In the genomic region with DNA sequence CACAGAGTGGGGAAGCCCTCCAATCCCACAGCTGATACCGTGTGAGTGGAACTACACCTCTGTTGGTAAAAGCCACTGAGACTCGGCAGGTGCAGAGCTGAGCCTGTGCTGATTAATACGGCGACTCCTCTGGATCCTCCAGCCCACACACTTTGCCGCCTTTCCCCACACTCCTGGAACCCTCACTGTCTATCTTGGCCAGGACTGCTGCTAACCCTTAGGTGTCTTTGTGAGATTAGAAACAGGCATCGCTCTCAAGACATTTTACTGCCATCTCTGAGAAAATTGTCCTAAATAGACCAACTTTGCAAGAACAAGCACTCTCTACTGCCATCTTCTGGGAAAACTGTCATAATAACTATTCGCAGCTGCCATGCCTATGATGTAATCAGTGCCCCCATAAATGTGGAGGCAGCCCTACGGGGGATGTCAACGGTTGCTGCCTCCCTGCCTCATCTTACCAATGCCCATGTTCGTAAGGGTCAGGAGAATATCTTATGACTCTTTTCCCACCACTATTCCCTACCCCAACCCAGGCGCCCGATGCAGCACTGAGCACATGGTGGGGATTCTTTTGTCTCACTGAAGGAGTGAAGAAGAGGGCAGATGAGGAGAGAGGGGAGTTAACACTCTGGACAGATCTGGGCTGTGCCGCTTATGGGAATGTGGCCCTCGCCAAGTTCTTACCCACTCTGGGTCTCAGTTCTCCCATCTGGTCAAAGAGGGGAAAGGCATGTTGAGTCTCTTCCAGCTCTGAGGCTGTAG, we compare ENCODE assay signal across 8 cellular contexts. TPM values are rescaled to one million over a fixed set of nuclear protein-coding genes. Genes with fewer than 3 reads are reported as not detected.
DNase-seq lines count a peak whose midpoint lies in the region; ATAC-seq and TF ChIP-seq lines count a peak whose summit lies in the region.

No MANE protein-coding gene starts in this region.

- peak overlapping the region in 29 of 59 donors; percentile 2 to 75 (median 47) for H3K27ac ChIP-seq in dorsolateral prefrontal cortex

- H3K27me3 ChIP-seq in Loucy (ENCODE audit: insufficient read depth, low read length, poor library complexity, severe bottlenecking): no peaks in the 10 kb centered on the region
- H3K27me3 ChIP-seq in dorsolateral prefrontal cortex: peaks cover 0 to 7% (median 0%) of the 10 kb centered on the region in 45 donors

- H3K9me3 ChIP-seq in Loucy (ENCODE audit: insufficient read depth, low read depth, low read length): no peaks in the 10 kb centered on the region

- DNase-seq in ELR (ENCODE audit: low read depth): peak; percentile 73
- peak; percentile 76 for DNase-seq in RKO (ENCODE audit: low spot score)
- DNase-seq in dorsolateral prefrontal cortex: peak in 6 of 10 donors; percentile 21 to 44 (median 35)
- DNase-seq in myocyte (ENCODE audit: low read depth): peak; percentile 77

- TF ChIP-seq CTCF in Loucy (conservative IDR thresholded peaks at IDR 0.05; ENCODE audit: low read length): peak; percentile 68
- TF ChIP-seq CTCF in dorsolateral prefrontal cortex (IDR thresholded peaks at IDR 0.05 in 54 of 56, conservative IDR thresholded peaks at IDR 0.05 in 2 of 56; ENCODE audit: low read depth in 1 of 56, partially characterized antibody in 56 of 56): peak; percentile 31 to 83 (median 69)

- H3K36me3 ChIP-seq in Loucy (ENCODE audit: insufficient read depth, low read length): no peaks in the 10 kb centered on the region

- H3F3A ChIP-seq in Loucy (ENCODE audit: low read depth): no peaks in the 10 kb centered on the region

- H3K9me2 ChIP-seq in Loucy (replicated peaks; ENCODE audit: low read depth, low read length): no peaks in the 10 kb centered on the region

- no peaks in the 10 kb centered on the region for H4K20me1 ChIP-seq in Loucy (ENCODE audit: insufficient read depth, low read length, poor library complexity, severe bottlenecking)

- H3K79me2 ChIP-seq in Loucy (ENCODE audit: insufficient read depth, low read length): no peaks in the 10 kb centered on the region

- ATAC-seq in HG03354 (IDR thresholded peaks at IDR 0.05; ENCODE audit: poor library complexity, severe bottlenecking, unreplicated experiment) (no peak), GM19452 (IDR thresholded peaks at IDR 0.05; ENCODE audit: unreplicated experiment) (no peak), GM19035 (IDR thresholded peaks at IDR 0.05; ENCODE audit: unreplicated experiment) (no peak)

- H3K4me1 ChIP-seq in Loucy (ENCODE audit: insufficient read depth, low read length, poor library complexity, severe bottlenecking): no peaks in the 10 kb centered on the region

- H3K4me3 ChIP-seq in Loucy (ENCODE audit: low read length, poor library complexity, severe bottlenecking) (no peak overlapping the region), dorsolateral prefrontal cortex (peak overlapping the region in 37 of 59 donors; percentile 0 to 52 (median 28))

- H2AFZ ChIP-seq in Loucy (ENCODE audit: low read length): 0 out of 2 replicates have a peak overlapping the region, but pooled peaks have one; percentile 61

- no peak overlapping the region for H3K4me2 ChIP-seq in Loucy (ENCODE audit: low read depth, low read length, poor library complexity, severe bottlenecking)

- no peak overlapping the region for H3K9ac ChIP-seq in Loucy (ENCODE audit: low read depth, low read length, poor library complexity, severe bottlenecking)

- intact Hi-C loops in dorsolateral prefrontal cortex (cut with DNase I): loop anchor here in 1 of 2 donors (2.0 kb wide), 1 partner anchor 174 kb away; no protein-coding TSS in a partner anchor

RNA-seq across cellular contexts. Expression of a gene that starts 26.1 kb away (rescaled TPM):
- 100 to 1,000 TPM in 85 of 120 experiments, 10 to 100 TPM in 35; 39.1 to 171 (median 119) TPM for total RNA-seq in dorsolateral prefrontal cortex
- total RNA-seq in myocyte: 6.1 and 9.0 TPM in 2 replicates
- polyA plus RNA-seq in myocyte (2012): 10.9 TPM

RNA-seq across cellular contexts. Expression of a gene that starts 59.3 kb away (rescaled TPM):
- total RNA-seq in dorsolateral prefrontal cortex: 10 to 100 TPM in 2 of 120 experiments, 1 to 10 TPM in 113, under 1 TPM in 5; 0.66 to 21.1 (median 2.7) TPM
- total RNA-seq in myocyte: 1.2 and 1.5 TPM in 2 replicates
- polyA plus RNA-seq in myocyte (2012): 4.2 TPM
